1 cellular context compared by ENCODE assay signal in the genomic region with DNA sequence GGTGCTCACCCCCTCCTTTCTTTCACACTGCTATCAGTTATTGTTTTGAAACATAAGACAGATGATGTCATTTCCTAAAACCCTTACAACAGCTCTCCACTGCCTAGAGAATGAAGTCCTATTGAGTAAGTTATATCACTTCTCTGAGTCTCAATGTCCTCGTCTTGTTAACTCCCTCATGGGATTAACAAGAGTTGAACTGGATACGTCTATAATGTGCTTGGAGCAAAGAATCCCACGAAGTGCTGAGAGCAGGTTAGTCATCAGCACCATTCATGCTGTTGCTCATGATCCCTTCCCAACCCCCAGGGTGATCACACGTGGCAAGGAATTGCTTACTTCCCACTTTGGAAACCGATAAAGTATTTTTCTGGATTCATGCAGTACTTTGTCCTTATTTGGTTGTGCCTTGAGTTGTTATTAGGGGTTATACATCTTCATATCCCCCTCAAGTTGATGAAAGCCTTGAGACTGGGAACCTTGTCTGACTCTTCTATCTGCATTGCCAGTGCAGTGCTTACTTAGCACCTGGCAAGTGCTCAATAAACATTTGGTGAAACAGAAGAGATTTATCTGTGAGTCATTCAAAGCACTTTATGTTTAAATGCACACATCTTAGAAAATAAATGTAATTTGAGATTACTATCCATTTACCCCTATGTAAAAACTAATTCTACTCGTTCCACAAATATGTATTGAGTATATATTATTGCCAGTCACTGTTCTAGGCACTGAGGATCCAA.
TF ChIP-seq lines count a peak whose summit lies in the region.

No MANE protein-coding gene starts in this region.

TF ChIP-seq in HEK293, 187 proteins besides CTCF, POLR2A, EP300 and RAD21 (continued from another document and continues in another):
- TF ChIP-seq ZNF776 (tag by site-specific recombination; IDR thresholded peaks at IDR 0.05; ENCODE audit: borderline replicate concordance) (no peak), KLF17 (tag by site-specific recombination; IDR thresholded peaks at IDR 0.05) (no peak), ZNF16 (tag by site-specific recombination; IDR thresholded peaks at IDR 0.05; ENCODE audit: low read depth) (no peak), ZNF426 (tag by site-specific recombination; IDR thresholded peaks at IDR 0.05) (no peak), YY2 (tag by site-specific recombination; IDR thresholded peaks at IDR 0.05) (no peak), ZNF792 (tag by site-specific recombination; IDR thresholded peaks at IDR 0.05) (no peak), PRDM2 (tag by site-specific recombination; IDR thresholded peaks at IDR 0.05; ENCODE audit: borderline replicate concordance) (no peak), ZNF23 (tag by site-specific recombination; IDR thresholded peaks at IDR 0.05; ENCODE audit: borderline replicate concordance) (no peak), ZNF624 (tag by site-specific recombination; IDR thresholded peaks at IDR 0.05) (no peak), BCL11B (tag by site-specific recombination; IDR thresholded peaks at IDR 0.05; ENCODE audit: low read depth) (no peak), ZNF266 (tag by site-specific recombination; IDR thresholded peaks at IDR 0.05; ENCODE audit: low read depth) (no peak), ZNF404 (tag by site-specific recombination; IDR thresholded peaks at IDR 0.05) (no peak), ZNF157 (tag by site-specific recombination; IDR thresholded peaks at IDR 0.05) (no peak), ZNF26 (tag by site-specific recombination; IDR thresholded peaks at IDR 0.05) (no peak), ZNF433 (tag by site-specific recombination; IDR thresholded peaks at IDR 0.05; ENCODE audit: low read depth) (no peak), ZNF76 (tag by site-specific recombination; IDR thresholded peaks at IDR 0.05; ENCODE audit: borderline replicate concordance, low read depth) (no peak), ZNF747 (tag by site-specific recombination; IDR thresholded peaks at IDR 0.05) (no peak), ZNF2 (tag by site-specific recombination; IDR thresholded peaks at IDR 0.05) (no peak), HOXA7 (CRISPR knock-in tag; IDR thresholded peaks at IDR 0.05; ENCODE audit: borderline replicate concordance) (no peak), ZNF175 (tag by site-specific recombination; IDR thresholded peaks at IDR 0.05) (no peak), SCRT1 (tag by site-specific recombination; IDR thresholded peaks at IDR 0.05; ENCODE audit: borderline replicate concordance) (no peak), REPIN1 (tag by site-specific recombination; IDR thresholded peaks at IDR 0.05; ENCODE audit: low read depth) (no peak), ZNF843 (tag by site-specific recombination; IDR thresholded peaks at IDR 0.05) (peak; percentile 56), ZNF37A (tag by site-specific recombination; IDR thresholded peaks at IDR 0.05) (no peak), ZBTB21 (tag by site-specific recombination; IDR thresholded peaks at IDR 0.05) (peak; percentile 58), ZNF530 (tag by site-specific recombination; IDR thresholded peaks at IDR 0.05; ENCODE audit: low read depth) (no peak), ZNF335 (tag by site-specific recombination; conservative IDR thresholded peaks at IDR 0.05) (peak; percentile 24; the same call in 1 of the 2 replicates), ZNF350 (tag by site-specific recombination; IDR thresholded peaks at IDR 0.05) (no peak), ZNF830 (tag by site-specific recombination; IDR thresholded peaks at IDR 0.05; ENCODE audit: low read depth) (no peak), ZNF645 (tag by site-specific recombination; IDR thresholded peaks at IDR 0.05) (no peak), ZNF600 (tag by site-specific recombination; IDR thresholded peaks at IDR 0.05) (0 out of 2 replicates have a peak, but pooled peaks have one; percentile 9), PRDM6 (tag by site-specific recombination; IDR thresholded peaks at IDR 0.05) (no peak), ZNF571 (tag by site-specific recombination; IDR thresholded peaks at IDR 0.05) (no peak), ZNF138 (tag by site-specific recombination; IDR thresholded peaks at IDR 0.05; ENCODE audit: borderline replicate concordance) (no peak), ZNF302 (tag by site-specific recombination; IDR thresholded peaks at IDR 0.05; ENCODE audit: low read depth) (no peak)
- TF ChIP-seq, protein P1, sequence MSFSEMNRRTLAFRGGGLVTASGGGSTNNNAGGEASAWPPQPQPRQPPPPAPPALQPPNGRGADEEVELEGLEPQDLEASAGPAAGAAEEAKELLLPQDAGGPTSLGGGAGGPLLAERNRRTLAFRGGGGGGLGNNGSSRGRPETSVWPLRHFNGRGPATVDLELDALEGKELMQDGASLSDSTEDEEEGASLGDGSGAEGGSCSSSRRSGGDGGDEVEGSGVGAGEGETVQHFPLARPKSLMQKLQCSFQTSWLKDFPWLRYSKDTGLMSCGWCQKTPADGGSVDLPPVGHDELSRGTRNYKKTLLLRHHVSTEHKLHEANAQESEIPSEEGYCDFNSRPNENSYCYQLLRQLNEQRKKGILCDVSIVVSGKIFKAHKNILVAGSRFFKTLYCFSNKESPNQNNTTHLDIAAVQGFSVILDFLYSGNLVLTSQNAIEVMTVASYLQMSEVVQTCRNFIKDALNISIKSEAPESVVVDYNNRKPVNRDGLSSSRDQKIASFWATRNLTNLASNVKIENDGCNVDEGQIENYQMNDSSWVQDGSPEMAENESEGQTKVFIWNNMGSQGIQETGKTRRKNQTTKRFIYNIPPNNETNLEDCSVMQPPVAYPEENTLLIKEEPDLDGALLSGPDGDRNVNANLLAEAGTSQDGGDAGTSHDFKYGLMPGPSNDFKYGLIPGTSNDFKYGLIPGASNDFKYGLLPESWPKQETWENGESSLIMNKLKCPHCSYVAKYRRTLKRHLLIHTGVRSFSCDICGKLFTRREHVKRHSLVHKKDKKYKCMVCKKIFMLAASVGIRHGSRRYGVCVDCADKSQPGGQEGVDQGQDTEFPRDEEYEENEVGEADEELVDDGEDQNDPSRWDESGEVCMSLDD (tag by site-specific recombination; IDR thresholded peaks at IDR 0.05): no peak
- TF ChIP-seq, protein P2, sequence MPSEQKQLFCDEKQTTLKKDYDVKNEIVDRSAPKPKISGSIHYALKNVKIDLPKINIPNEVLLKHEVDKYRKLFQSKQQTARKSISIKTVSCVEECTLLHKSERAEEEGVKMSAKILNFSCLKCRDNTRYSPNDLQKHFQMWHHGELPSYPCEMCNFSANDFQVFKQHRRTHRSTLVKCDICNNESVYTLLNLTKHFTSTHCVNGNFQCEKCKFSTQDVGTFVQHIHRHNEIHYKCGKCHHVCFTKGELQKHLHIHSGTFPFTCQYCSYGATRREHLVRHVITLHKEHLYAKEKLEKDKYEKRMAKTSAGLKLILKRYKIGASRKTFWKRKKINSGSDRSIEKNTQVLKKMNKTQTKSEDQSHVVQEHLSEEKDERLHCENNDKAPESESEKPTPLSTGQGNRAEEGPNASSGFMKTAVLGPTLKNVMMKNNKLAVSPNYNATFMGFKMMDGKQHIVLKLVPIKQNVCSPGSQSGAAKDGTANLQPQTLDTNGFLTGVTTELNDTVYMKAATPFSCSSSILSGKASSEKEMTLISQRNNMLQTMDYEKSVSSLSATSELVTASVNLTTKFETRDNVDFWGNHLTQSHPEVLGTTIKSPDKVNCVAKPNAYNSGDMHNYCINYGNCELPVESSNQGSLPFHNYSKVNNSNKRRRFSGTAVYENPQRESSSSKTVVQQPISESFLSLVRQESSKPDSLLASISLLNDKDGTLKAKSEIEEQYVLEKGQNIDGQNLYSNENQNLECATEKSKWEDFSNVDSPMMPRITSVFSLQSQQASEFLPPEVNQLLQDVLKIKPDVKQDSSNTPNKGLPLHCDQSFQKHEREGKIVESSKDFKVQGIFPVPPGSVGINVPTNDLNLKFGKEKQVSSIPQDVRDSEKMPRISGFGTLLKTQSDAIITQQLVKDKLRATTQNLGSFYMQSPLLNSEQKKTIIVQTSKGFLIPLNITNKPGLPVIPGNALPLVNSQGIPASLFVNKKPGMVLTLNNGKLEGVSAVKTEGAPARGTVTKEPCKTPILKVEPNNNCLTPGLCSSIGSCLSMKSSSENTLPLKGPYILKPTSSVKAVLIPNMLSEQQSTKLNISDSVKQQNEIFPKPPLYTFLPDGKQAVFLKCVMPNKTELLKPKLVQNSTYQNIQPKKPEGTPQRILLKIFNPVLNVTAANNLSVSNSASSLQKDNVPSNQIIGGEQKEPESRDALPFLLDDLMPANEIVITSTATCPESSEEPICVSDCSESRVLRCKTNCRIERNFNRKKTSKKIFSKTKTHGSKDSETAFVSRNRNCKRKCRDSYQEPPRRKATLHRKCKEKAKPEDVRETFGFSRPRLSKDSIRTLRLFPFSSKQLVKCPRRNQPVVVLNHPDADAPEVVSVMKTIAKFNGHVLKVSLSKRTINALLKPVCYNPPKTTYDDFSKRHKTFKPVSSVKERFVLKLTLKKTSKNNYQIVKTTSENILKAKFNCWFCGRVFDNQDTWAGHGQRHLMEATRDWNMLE (tag by site-specific recombination; conservative IDR thresholded peaks at IDR 0.05; ENCODE audit: low read depth): peak; percentile 63; the same call in 1 of the 2 replicates
- TF ChIP-seq, protein P3, sequence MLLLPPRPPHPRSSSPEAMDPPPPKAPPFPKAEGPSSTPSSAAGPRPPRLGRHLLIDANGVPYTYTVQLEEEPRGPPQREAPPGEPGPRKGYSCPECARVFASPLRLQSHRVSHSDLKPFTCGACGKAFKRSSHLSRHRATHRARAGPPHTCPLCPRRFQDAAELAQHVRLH (tag by site-specific recombination; IDR thresholded peaks at IDR 0.05): no peak
